Comparison of ENCODE assay signal across 8 cellular contexts in genomic region chr21:42258150-42258884, GRCh38. TPM values are rescaled to one million over a fixed set of nuclear protein-coding genes. Genes with fewer than 3 reads are reported as not detected.
A peak's percentile ranks its signal among the peaks of the same experiment; 100 is the strongest.
DNase-seq lines count a peak whose midpoint lies in the region; ATAC-seq, FAIRE-seq and TF ChIP-seq lines count a peak whose summit lies in the region.

No MANE protein-coding gene starts in this region.

- H3K27ac Mint-ChIP-seq in GM23338 = no peak overlapping the region
- H3K27ac Mint-ChIP-seq in chondrocyte (ENCODE audit: unreplicated experiment) = no peak overlapping the region

- H3K9me2 ChIP-seq in GM23338 (ENCODE audit: insufficient read depth) = no peaks in the 10 kb centered on the region

- H3K36me3 ChIP-seq in BJ (ENCODE audit: control insufficient read depth, insufficient read depth, low read length) (no peaks in the 10 kb centered on the region), GM23338 (ENCODE audit: insufficient read depth) (no peaks in the 10 kb centered on the region), HepG2 (replicated peaks in 1 of 2; ENCODE audit: control insufficient read depth in 1 of 2, insufficient read depth in 2 of 2, low read length in 2 of 2) (no peaks in the 10 kb centered on the region)

- no peak for TF ChIP-seq POLR2A in HepG2 (IDR thresholded peaks at IDR 0.05; ENCODE audit: insufficient read depth in 1 of 2, low read depth in 2 of 2, low read length in 2 of 2)

- peaks cover 12% of the 10 kb centered on the region for H3K4me1 Mint-ChIP-seq in GM23338
- peaks cover 55% of the 10 kb centered on the region for H3K4me1 Mint-ChIP-seq in chondrocyte (ENCODE audit: low read depth)

- H3K27ac ChIP-seq in GM23338 (ENCODE audit: low read depth) (no peak overlapping the region), HepG2 (ENCODE audit: extremely low read length, insufficient read depth, low read length) (no peak overlapping the region)

- no peak for FAIRE-seq in HepG2 (lab: Jason Lieb, UNC)

- H3K9me3 Mint-ChIP-seq in GM23338 (no peaks in the 10 kb centered on the region), chondrocyte (ENCODE audit: low read depth) (no peaks in the 10 kb centered on the region)

- DNase-seq in BJ (ENCODE audit: low read depth) (no peak), GM23338 (ENCODE audit: low spot score) (peak; percentile 81), NCI-H345 treated with DMSO at 0.1 percent for 48 hours (lab: John Stamatoyannopoulos, UW; ENCODE audit: unreplicated experiment) (peak; percentile 19), chondrocyte (ENCODE audit: low spot score) (no peak), HepG2 (ENCODE audit: low spot score) (peak; percentile 34)
- peak; percentile 87 for DNase-seq in activated CD4-positive, alpha-beta T cell treated with anti-CD3 and anti-CD28 coated beads for 48 hours
- peak; percentile 58 to 67 (median 65) for DNase-seq in stimulated activated CD4-positive, alpha-beta T cell treated with anti-CD3 and anti-CD28 coated beads, TNF-alpha, amount 100 ng/mL, for 48 hours (ENCODE audit: low read depth in 3 of 3)

- 5% methylated on average over 4 of the region's 4 CpGs for WGBS in HepG2 (ENCODE audit: low lambda C conversion rate)

- H3K9me3 ChIP-seq in HepG2 (ENCODE audit: low read length) = no peaks in the 10 kb centered on the region

- POLR2A ChIA-PET in BJ (lab: Charles Lee) = no interaction called here
- POLR2A ChIA-PET in HepG2 (lab: Yijun Ruan, JAX) = no interaction called here

- in situ Hi-C loops in HepG2 (cut with HindIII; ENCODE audit: extremely low pct_ligation_motif_present, low pct_unique_long_range_greater_than_20kb) = loop anchor here (5.0 kb wide), 1 partner anchor 111 kb away; no protein-coding TSS in a partner anchor

- intact Hi-C loops in HepG2 (cut with micrococcal nuclease; ENCODE audit: unreplicated experiment) = loop anchor here (1.0 kb wide), 2 partner anchors 94 to 113 kb away; no protein-coding TSS in a partner anchor

- H4K20me1 ChIP-seq in GM23338 (replicated peaks; ENCODE audit: insufficient read depth) (no peaks in the 10 kb centered on the region), HepG2 (ENCODE audit: insufficient read depth, low read length) (no peaks in the 10 kb centered on the region; the same call in 1 of the 2 replicates)

- H3F3A ChIP-seq in GM23338 (replicated peaks; ENCODE audit: low read depth) = no peaks in the 10 kb centered on the region

- H2AFZ ChIP-seq in GM23338 = no peak overlapping the region
- no peak overlapping the region for H2AFZ ChIP-seq in HepG2 (ENCODE audit: low read length)

- no peak overlapping the region for H3K4me2 ChIP-seq in GM23338
- H3K4me2 ChIP-seq in HepG2 (ENCODE audit: low read depth, low read length) = no peak overlapping the region

- peak; percentile 62 for TF ChIP-seq RAD21 in HepG2 (CRISPR knock-in tag; IDR thresholded peaks at IDR 0.05)

- H3K4me3 Mint-ChIP-seq in GM23338 (no peak overlapping the region), chondrocyte (ENCODE audit: unreplicated experiment) (no peak overlapping the region)

- peak; percentile 87 for TF ChIP-seq CTCF in BJ (IDR thresholded peaks at IDR 0.05; ENCODE audit: insufficient read depth, low read depth, low read length)
- peak; percentile 82 to 90 for TF ChIP-seq CTCF in GM23338 (conservative IDR thresholded peaks at IDR 0.05; ENCODE audit: low read depth in 2 of 2)
- TF ChIP-seq CTCF in chondrocyte (IDR thresholded peaks at IDR 0.05) = peak; percentile 75
- peak; percentile 75 for TF ChIP-seq CTCF in HepG2 (CRISPR knock-in tag; IDR thresholded peaks at IDR 0.05)

- TF ChIP-seq EP300 in HepG2 (IDR thresholded peaks at IDR 0.05; ENCODE audit: low read depth in 2 of 2, low read length in 2 of 2) (no peak), HepG2 (CRISPR knock-in tag; IDR thresholded peaks at IDR 0.05; ENCODE audit: borderline replicate concordance) (no peak)

- no peak overlapping the region for H3K9ac ChIP-seq in HepG2 (ENCODE audit: insufficient read depth, low read depth, low read length)

- no peaks in the 10 kb centered on the region for H3K79me2 ChIP-seq in GM23338 (replicated peaks; ENCODE audit: insufficient read depth)
- H3K79me2 ChIP-seq in HepG2 (ENCODE audit: insufficient read depth, low read length) = no peaks in the 10 kb centered on the region

- no peaks in the 10 kb centered on the region for H3K4me1 ChIP-seq in GM23338 (ENCODE audit: insufficient read depth)
- H3K4me1 ChIP-seq in HepG2 (ENCODE audit: insufficient read depth, low read length) = peaks cover 23% of the 10 kb centered on the region

- ATAC-seq in GM23338 = peak; percentile 77
- peak; percentile 86 for ATAC-seq in HepG2
- ATAC-seq in GM19452 (IDR thresholded peaks at IDR 0.05; ENCODE audit: unreplicated experiment) = no peak

- no peaks in the 10 kb centered on the region; the same call in none of the 2 replicates for H3K27me3 ChIP-seq in BJ (ENCODE audit: control insufficient read depth, insufficient read depth, low read length)
- no peaks in the 10 kb centered on the region for H3K27me3 ChIP-seq in GM23338 (ENCODE audit: insufficient read depth)
- peaks cover 2 to 38% of the 10 kb centered on the region in 2 experiments; a peak in 3 of 5 replicates for H3K27me3 ChIP-seq in HepG2 (ENCODE audit: control insufficient read depth in 1 of 2, insufficient read depth in 2 of 2, low read length in 2 of 2)

- H3K4me3 ChIP-seq in BJ (ENCODE audit: low read depth, low read length) (no peak overlapping the region), GM23338 (no peak overlapping the region), HepG2 (replicated peaks in 1 of 3; ENCODE audit: insufficient read depth in 1 of 3, low read depth in 2 of 3, low read length in 3 of 3) (no peak overlapping the region)

- H3K27me3 Mint-ChIP-seq in GM23338 (ENCODE audit: insufficient read depth, low read depth, poor library complexity) = peaks cover 9% of the 10 kb centered on the region
- H3K27me3 Mint-ChIP-seq in chondrocyte (ENCODE audit: low read depth) = peaks cover 19% of the 10 kb centered on the region

- no TSS peak for BruUV-seq in HepG2 (replicated peaks; lab: Mats Ljungman, UMichigan)

- CTCF ChIA-PET in BJ (lab: Yijun Ruan, JAX) = interaction anchor here (0.8 to 6.6 kb wide), 27 partner anchors 9 to 141 kb away, joined by 3 to 143 read pairs (median 5); no protein-coding TSS in a partner anchor
- CTCF ChIA-PET in HepG2 (lab: Yijun Ruan, JAX; ENCODE audit: low intra/inter-chr PET ratio, low total read pairs) = interaction anchor here (1.4 to 3.2 kb wide), 2 partner anchors 94 to 113 kb away, joined by 5 to 20 read pairs; no protein-coding TSS in a partner anchor

- H3K36me3 Mint-ChIP-seq in GM23338 (ENCODE audit: low read depth) (no peaks in the 10 kb centered on the region), chondrocyte (ENCODE audit: low read depth) (no peaks in the 10 kb centered on the region)

RNA-seq across cellular contexts. Expression of gene ABCG1, which starts 39.4 kb away (rescaled TPM):
- polyA plus RNA-seq in BJ (2011; rRNA removed) (0.15 and 0.29 TPM in 2 replicates), GM23338 (2016; fragmentation: Nextera tagmentation; extraction: Ambion mirVana) (1.3 and 1.7 TPM in 2 replicates), HepG2 (2011; rRNA removed) (0.04 and 0.10 TPM in 2 replicates)
- not detected in 2 replicates for polyA minus RNA-seq in BJ (2011; rRNA and poly(A)+ RNA removed)
- total RNA-seq in GM23338 (2014; rRNA removed; shearing (Covaris generic)) = 4.4 and 7.3 TPM in 2 replicates
- total RNA-seq in chondrocyte (0.51 to 1.6 TPM (median 1.6 TPM) in 3 replicates), HepG2 (2016; rRNA removed; fragmentation: Illumina TruSeq; extraction: Trizol) (not detected in 2 replicates)
- not detected in 2 replicates for total RNA-seq in HepG2 (2016; cell fraction: cytosol; rRNA removed; fragmentation: Illumina TruSeq; extraction: Trizol; ENCODE audit: low read depth)
- total RNA-seq in HepG2 (2016; cell fraction: insoluble cytoplasmic fraction; rRNA removed; fragmentation: Illumina TruSeq; extraction: Trizol) = not detected in 2 replicates
- total RNA-seq in HepG2 (2016; cell fraction: membrane; rRNA removed; fragmentation: Illumina TruSeq; extraction: Trizol) = not detected in 2 replicates
- total RNA-seq in HepG2 (2016; cell fraction: nucleus; rRNA removed; fragmentation: Illumina TruSeq; extraction: Trizol) = not detected in 2 replicates
- polyA plus RNA-seq in HepG2 (2011; cell fraction: cytosol; rRNA removed) = 0.08 TPM in 2 replicates
- polyA plus RNA-seq in HepG2 (2011; cell fraction: nucleus; rRNA removed) = 0.06 and 0.12 TPM in 2 replicates
- 0.09 TPM in 1 of 2 replicates, not detected in the other for polyA plus RNA-seq in HepG2 (2012)
- not detected in 2 replicates for polyA plus RNA-seq in HepG2 (2016; cell fraction: cytosol; fragmentation: Illumina TruSeq; extraction: Trizol; ENCODE audit: low read depth)
- not detected in 2 replicates for polyA plus RNA-seq in HepG2 (2016; cell fraction: insoluble cytoplasmic fraction; fragmentation: Illumina TruSeq; extraction: Trizol; ENCODE audit: low read depth)
- polyA plus RNA-seq in HepG2 (2016; cell fraction: membrane; fragmentation: Illumina TruSeq; extraction: Trizol; ENCODE audit: low read depth) = not detected in 2 replicates
- polyA plus RNA-seq in HepG2 (2016; cell fraction: nucleus; fragmentation: Illumina TruSeq; extraction: Trizol; ENCODE audit: insufficient read depth, low read depth) = not detected in 2 replicates
- polyA minus RNA-seq in HepG2 (2011; rRNA and poly(A)+ RNA removed; ENCODE audit: low replicate concordance) = 0.10 and 7.4 TPM in 2 replicates
- polyA minus RNA-seq in HepG2 (2011; cell fraction: cytosol; rRNA and poly(A)+ RNA removed) = 0.97 TPM in 1 of 2 replicates, not detected in the other
- not detected in 2 replicates for polyA minus RNA-seq in HepG2 (2011; cell fraction: nucleus; rRNA and poly(A)+ RNA removed)

RNA-seq across cellular contexts. Expression of gene TFF3, which starts 56.9 kb away (rescaled TPM):
- not detected in 2 replicates for polyA plus RNA-seq in BJ (2011; rRNA removed)
- polyA minus RNA-seq in BJ (2011; rRNA and poly(A)+ RNA removed) = not detected in 2 replicates
- 1.2 TPM in 1 of 2 replicates, not detected in the other for total RNA-seq in GM23338 (2014; rRNA removed; shearing (Covaris generic))
- polyA plus RNA-seq in GM23338 (2016; fragmentation: Nextera tagmentation; extraction: Ambion mirVana) = 3.1 and 3.3 TPM in 2 replicates
- total RNA-seq in chondrocyte = 1.3 to 6.0 TPM in 2 of 3 replicates, not detected in the other
- 7.9 and 14.2 TPM in 2 replicates for total RNA-seq in HepG2 (2016; rRNA removed; fragmentation: Illumina TruSeq; extraction: Trizol)
- 9.4 and 9.9 TPM in 2 replicates for total RNA-seq in HepG2 (2016; cell fraction: cytosol; rRNA removed; fragmentation: Illumina TruSeq; extraction: Trizol; ENCODE audit: low read depth)
- 10.8 and 14.1 TPM in 2 replicates for total RNA-seq in HepG2 (2016; cell fraction: insoluble cytoplasmic fraction; rRNA removed; fragmentation: Illumina TruSeq; extraction: Trizol)
- total RNA-seq in HepG2 (2016; cell fraction: membrane; rRNA removed; fragmentation: Illumina TruSeq; extraction: Trizol) = 8.0 and 8.6 TPM in 2 replicates
- 5.1 and 9.3 TPM in 2 replicates for total RNA-seq in HepG2 (2016; cell fraction: nucleus; rRNA removed; fragmentation: Illumina TruSeq; extraction: Trizol)
- 26.9 and 27.0 TPM in 2 replicates for polyA plus RNA-seq in HepG2 (2011; rRNA removed)
- polyA plus RNA-seq in HepG2 (2011; cell fraction: cytosol; rRNA removed) = 15.9 and 30.0 TPM in 2 replicates
- polyA plus RNA-seq in HepG2 (2011; cell fraction: nucleus; rRNA removed) = 16.3 and 18.8 TPM in 2 replicates
- polyA plus RNA-seq in HepG2 (2012) = 14.9 and 18.1 TPM in 2 replicates
- polyA plus RNA-seq in HepG2 (2016; cell fraction: cytosol; fragmentation: Illumina TruSeq; extraction: Trizol; ENCODE audit: low read depth) = 7.3 and 9.3 TPM in 2 replicates
- polyA plus RNA-seq in HepG2 (2016; cell fraction: insoluble cytoplasmic fraction; fragmentation: Illumina TruSeq; extraction: Trizol; ENCODE audit: low read depth) = 5.5 and 6.2 TPM in 2 replicates
- 4.6 and 6.5 TPM in 2 replicates for polyA plus RNA-seq in HepG2 (2016; cell fraction: membrane; fragmentation: Illumina TruSeq; extraction: Trizol; ENCODE audit: low read depth)
- 9.5 and 10.5 TPM in 2 replicates for polyA plus RNA-seq in HepG2 (2016; cell fraction: nucleus; fragmentation: Illumina TruSeq; extraction: Trizol; ENCODE audit: insufficient read depth, low read depth)
- polyA minus RNA-seq in HepG2 (2011; rRNA and poly(A)+ RNA removed; ENCODE audit: low replicate concordance) = 10.8 TPM in 1 of 2 replicates, not detected in the other
- 6.5 and 7.7 TPM in 2 replicates for polyA minus RNA-seq in HepG2 (2011; cell fraction: cytosol; rRNA and poly(A)+ RNA removed)
- 0.77 and 1.7 TPM in 2 replicates for polyA minus RNA-seq in HepG2 (2011; cell fraction: nucleus; rRNA and poly(A)+ RNA removed)

Comparison
In these comparisons a context has a peak if more than half of its experiments do, and no peak if none do; other contexts are left out.
1. DNase-seq: peak in GM23338 (single experiment), NCI-H345 treated with DMSO at 0.1 percent for 48 hours (single experiment), activated CD4-positive, alpha-beta T cell treated with anti-CD3 and anti-CD28 coated beads for 48 hours (single experiment), HepG2 (single experiment) and stimulated activated CD4-positive, alpha-beta T cell treated with anti-CD3 and anti-CD28 coated beads, TNF-alpha, amount 100 ng/mL, for 48 hours (3 of 3); none in BJ (single experiment) and chondrocyte (single experiment).
2. Peak in every context shown above with its lines, with median percentiles within 50 percentile points of each other: CTCF ChIP-seq.